Comparison of ENCODE assay signal across 12 cellular contexts in genomic region chr17:40510328-40510648, GRCh38. TPM values are rescaled to one million over a fixed set of nuclear protein-coding genes. Genes with fewer than 3 reads are reported as not detected.
DNase-seq lines count a peak whose midpoint lies in the region; ATAC-seq and TF ChIP-seq lines count a peak whose summit lies in the region.
"Had no signal": no experiment of that assay in that cellular context is flagged by ENCODE, and none has a peak within 500 bp of the region (broad histone marks: within the 10 kb centered on the region; RNA-seq: fewer than 3 reads in every experiment).

No MANE protein-coding gene starts in this region.

- DNase-seq in M059J (ENCODE audit: low read depth) (peak; percentile 90), breast epithelium (ENCODE audit: low spot score in 2 of 2) (peak; percentile 62 to 92), mesenteric fat pad (ENCODE audit: low spot score) (peak; percentile 87), NCI-H1105 treated with DMSO at 0.1 percent for 48 hours (lab: John Stamatoyannopoulos, UW) (no peak), H7 (no peak)
- no peak for DNase-seq in stimulated activated CD8-positive, alpha-beta memory T cell treated with anti-CD3 and anti-CD28 coated beads, Interleukin-4, amount 100 ng/mL, for 48 hours
- DNase-seq: activated CD8-positive, alpha-beta memory T cell treated with anti-CD3 and anti-CD28 coated beads, Interleukin-2, amount 50 U/mL, for 48 hours; foreskin melanocyte; NCI-H510A treated with DMSO at 0.1 percent for 48 hours had no signal

- intact Hi-C loops in breast epithelium (cut with DNase I; ENCODE audit: low total_unique reads): no loop called here

- H4K20me1 ChIP-seq in BLaER1 treated with 17β-estradiol and CSF1 and Interleukin-3, amounts not matched to agents 10 nM and 100 nM: no peaks in the 10 kb centered on the region

- H3K36me3 ChIP-seq in BLaER1 treated with 17β-estradiol and CSF1 and Interleukin-3, amounts not matched to agents 10 nM and 100 nM: no peaks in the 10 kb centered on the region
- no peaks in the 10 kb centered on the region for H3K36me3 ChIP-seq in breast epithelium
- H3K36me3 ChIP-seq in H7 (replicated peaks; ENCODE audit: control insufficient read depth, insufficient read depth, low read length): no peaks in the 10 kb centered on the region; the same call in 1 of the 2 replicates
- H3K36me3 ChIP-seq: cardiac muscle cell had no signal

- TF ChIP-seq POLR2A in breast epithelium (IDR thresholded peaks at IDR 0.05): no peak

- no peaks in the 10 kb centered on the region for H3K9me3 ChIP-seq in BLaER1 treated with 17β-estradiol and CSF1 and Interleukin-3, amounts not matched to agents 10 nM and 100 nM (replicated peaks in 1 of 11)
- no peaks in the 10 kb centered on the region for H3K9me3 ChIP-seq in breast epithelium

- ATAC-seq in HG02798 (IDR thresholded peaks at IDR 0.05; ENCODE audit: poor library complexity, unreplicated experiment): no peak

- H3K4me2 ChIP-seq in BLaER1 treated with 17β-estradiol and CSF1 and Interleukin-3, amounts not matched to agents 10 nM and 100 nM: peak overlapping the region in 6 of 11 experiments; percentile 3 to 47 (median 26); a peak in 10 of 22 replicates

- H3K4me3 ChIP-seq in BLaER1 treated with 17β-estradiol and CSF1 and Interleukin-3, amounts not matched to agents 10 nM and 100 nM: no peak overlapping the region
- H3K4me3 ChIP-seq in breast epithelium (no peak overlapping the region), H7 (ENCODE audit: insufficient read depth, low read depth, low read length) (no peak overlapping the region)
- H3K4me3 ChIP-seq: cardiac muscle cell had no signal

- H3K27me3 ChIP-seq in BLaER1 treated with 17β-estradiol and CSF1 and Interleukin-3, amounts not matched to agents 10 nM and 100 nM: peaks cover 0 to 7% (median 0%) of the 10 kb centered on the region in 11 experiments; a peak in 2 of 22 replicates
- no peaks in the 10 kb centered on the region for H3K27me3 ChIP-seq in breast epithelium
- H3K27me3 ChIP-seq in H7 (ENCODE audit: control insufficient read depth, insufficient read depth, low read length): no peaks in the 10 kb centered on the region
- H3K27me3 ChIP-seq: cardiac muscle cell had no signal

- H3K4me1 ChIP-seq in BLaER1 treated with 17β-estradiol and CSF1 and Interleukin-3, amounts not matched to agents 10 nM and 100 nM: peaks cover 5 to 79% (median 45%) of the 10 kb centered on the region in 10 experiments
- H3K4me1 ChIP-seq in breast epithelium: peaks cover 5 to 11% of the 10 kb centered on the region in 2 donors

- H3K9ac ChIP-seq in BLaER1 treated with 17β-estradiol and CSF1 and Interleukin-3, amounts not matched to agents 10 nM and 100 nM: no peak overlapping the region

- peak overlapping the region in 2 of 11 experiments; percentile 3 to 16; a peak in 1 of 22 replicates for H3K27ac ChIP-seq in BLaER1 treated with 17β-estradiol and CSF1 and Interleukin-3, amounts not matched to agents 10 nM and 100 nM
- H3K27ac ChIP-seq in breast epithelium: peak overlapping the region; percentile 71 to 72
- H3K27ac ChIP-seq: cardiac muscle cell had no signal

- no peak for TF ChIP-seq CTCF in breast epithelium (IDR thresholded peaks at IDR 0.05)

RNA-seq across cellular contexts. Expression of gene TNS4, which starts 8.9 kb away (rescaled TPM):
- 0.10 TPM in 1 of 2 replicates, not detected in the other for total RNA-seq in M059J (2014; rRNA removed; shearing (Covaris generic))
- total RNA-seq in breast epithelium (10 to 100 TPM in 2 of 3 donors, not detected in 1; 30.5 to 52.2 TPM), mesenteric fat pad (0.16 TPM)
- total RNA-seq in H7 (2014; rRNA removed; shearing (Covaris generic)): 0.14 and 0.18 TPM in 2 replicates
- total RNA-seq: cardiac muscle cell had no signal

RNA-seq across cellular contexts. Expression of gene CCR7, which starts 55.0 kb away (rescaled TPM):
- not detected in 2 replicates for total RNA-seq in M059J (2014; rRNA removed; shearing (Covaris generic))
- total RNA-seq in breast epithelium: 1 to 10 TPM in 1 of 3 donors, under 1 TPM in 2; 0.16 to 1.0 (median 0.33) TPM
- 0.39 TPM for total RNA-seq in mesenteric fat pad
- 1.1 TPM in 1 of 2 replicates, not detected in the other for total RNA-seq in H7 (2014; rRNA removed; shearing (Covaris generic))
- total RNA-seq: cardiac muscle cell had no signal

Comparison
In these comparisons a context has a peak if more than half of its experiments do, and no peak if none do; other contexts are left out.
1. DNase-seq: peak in M059J (single experiment), breast epithelium (2 of 2) and mesenteric fat pad (single experiment); none in stimulated activated CD8-positive, alpha-beta memory T cell treated with anti-CD3 and anti-CD28 coated beads, Interleukin-4, amount 100 ng/mL, for 48 hours (single experiment), NCI-H1105 treated with DMSO at 0.1 percent for 48 hours (single experiment) and H7 (single experiment).